In genomic region chr5:175385691-175386360, GRCh38 we compare ENCODE assay signal across 20 cellular contexts. TPM values are rescaled to one million over a fixed set of nuclear protein-coding genes. Genes with fewer than 3 reads are reported as not detected.
DNase-seq lines count a peak whose midpoint lies in the region; TF ChIP-seq lines count a peak whose summit lies in the region.
"Had no signal": no experiment of that assay in that cellular context is flagged by ENCODE, and none has a peak within 500 bp of the region (broad histone marks: within the 10 kb centered on the region; RNA-seq: fewer than 3 reads in every experiment).

No MANE protein-coding gene starts in this region.

- H3K27ac ChIP-seq in ACC112 (ENCODE audit: low read depth, low read length) (peak overlapping the region; percentile 64), HEK293 (ENCODE audit: extremely low read depth, low read depth, low read length) (peak overlapping the region; percentile 46), SJCRH30 (no peak overlapping the region)
- H3K27ac ChIP-seq: ascending aorta, gastroesophageal sphincter had no signal

- peaks cover 35% of the 10 kb centered on the region for H3K4me1 Mint-ChIP-seq in brain
- no peaks in the 10 kb centered on the region for H3K4me1 Mint-ChIP-seq in activated CD4-positive, alpha-beta memory T cell treated with anti-CD3 and anti-CD28 coated beads for 36 hours (ENCODE audit: low read depth)

- TF ChIP-seq CTCF in HEK293 (tag by site-specific recombination; IDR thresholded peaks at IDR 0.05) (no peak), brain (conservative IDR thresholded peaks at IDR 0.05) (no peak)

- intact Hi-C loops in activated CD4-positive, alpha-beta memory T cell treated with anti-CD3 and anti-CD28 coated beads for 36 hours (cut with micrococcal nuclease), result no loop called here

- DNase-seq in NCI-H2196 treated with DMSO at 0.1 percent for 48 hours (lab: John Stamatoyannopoulos, UW; ENCODE audit: unreplicated experiment), result peak; percentile 77
- DNase-seq in activated CD4-positive, alpha-beta memory T cell treated with anti-CD3 and anti-CD28 coated beads for 36 hours, result no peak
- DNase-seq in SJCRH30, result no peak
- DNase-seq in GDM1 (lab: John Stamatoyannopoulos, UW), result no peak
- DNase-seq in cerebellar cortex (ENCODE audit: low spot score), result no peak
- DNase-seq: activated CD8-positive, alpha-beta T cell treated with anti-CD3 and anti-CD28 coated beads, Interleukin-2, amount 10 ng/mL, durations not matched to agents 7 days and 5 days; DND-41; effector memory CD8-positive, alpha-beta T cell; islet precursor cell; KBM-7; NCI-H526; stimulated activated CD4-positive, alpha-beta T cell treated with anti-CD3 and anti-CD28 coated beads, Interleukin-15, amount 100 ng/mL, for 24 hours; T1000 had no signal

- peaks cover 3 to 19% (median 12%) of the 10 kb centered on the region in 5 experiments for H3K9me3 Mint-ChIP-seq in brain
- no peaks in the 10 kb centered on the region for H3K9me3 Mint-ChIP-seq in activated CD4-positive, alpha-beta memory T cell treated with anti-CD3 and anti-CD28 coated beads for 36 hours
- H3K9me3 Mint-ChIP-seq: effector memory CD8-positive, alpha-beta T cell had no signal

- H3K79me2 ChIP-seq in ACC112 (ENCODE audit: control insufficient read depth, insufficient read depth, low read length, unreplicated experiment), result no peaks in the 10 kb centered on the region

- no peaks in the 10 kb centered on the region for H3K36me3 Mint-ChIP-seq in brain
- H3K36me3 Mint-ChIP-seq in activated CD4-positive, alpha-beta memory T cell treated with anti-CD3 and anti-CD28 coated beads for 36 hours, result no peaks in the 10 kb centered on the region

- no peak overlapping the region for H3K4me3 Mint-ChIP-seq in brain
- H3K4me3 Mint-ChIP-seq in activated CD4-positive, alpha-beta memory T cell treated with anti-CD3 and anti-CD28 coated beads for 36 hours, result no peak overlapping the region
- H3K4me3 Mint-ChIP-seq: activated CD8-positive, alpha-beta T cell treated with anti-CD3 and anti-CD28 coated beads, Interleukin-2, amount 10 ng/mL, durations not matched to agents 7 days and 5 days; effector memory CD8-positive, alpha-beta T cell had no signal

- peaks cover 6% of the 10 kb centered on the region for H3K27me3 Mint-ChIP-seq in brain
- peaks cover 7% of the 10 kb centered on the region for H3K27me3 Mint-ChIP-seq in activated CD4-positive, alpha-beta memory T cell treated with anti-CD3 and anti-CD28 coated beads for 36 hours
- H3K27me3 Mint-ChIP-seq: progenitor cell of endocrine pancreas had no signal

- no peak overlapping the region for H2AFZ ChIP-seq in ACC112 (ENCODE audit: low read length, unreplicated experiment)

- H3K4me3 ChIP-seq in ACC112 (ENCODE audit: low read depth, low read length) (no peak overlapping the region), HEK293 (ENCODE audit: low read depth, low read length) (no peak overlapping the region), SJCRH30 (no peak overlapping the region)
- H3K4me3 ChIP-seq: ascending aorta, gastroesophageal sphincter had no signal

- H3K4me1 ChIP-seq in ACC112 (ENCODE audit: control insufficient read depth, insufficient read depth, low read length, unreplicated experiment) (no peaks in the 10 kb centered on the region), HEK293 (ENCODE audit: control insufficient read depth, insufficient read depth, low read length) (peaks cover 10% of the 10 kb centered on the region), SJCRH30 (peaks cover 51% of the 10 kb centered on the region)
- H3K4me1 ChIP-seq: ascending aorta, gastroesophageal sphincter had no signal

- H3K27ac Mint-ChIP-seq in brain, result peak overlapping the region in 3 of 5 experiments; percentile 11 to 38 (median 30)
- no peak overlapping the region for H3K27ac Mint-ChIP-seq in activated CD4-positive, alpha-beta memory T cell treated with anti-CD3 and anti-CD28 coated beads for 36 hours
- H3K27ac Mint-ChIP-seq: activated CD8-positive, alpha-beta T cell treated with anti-CD3 and anti-CD28 coated beads, Interleukin-2, amount 10 ng/mL, durations not matched to agents 7 days and 5 days; effector memory CD8-positive, alpha-beta T cell; progenitor cell of endocrine pancreas had no signal

- H3K36me3 ChIP-seq in ACC112 (ENCODE audit: insufficient read depth, low read length) (no peaks in the 10 kb centered on the region), HEK293 (ENCODE audit: control insufficient read depth in 2 of 2, insufficient read depth in 1 of 2, low read length in 2 of 2) (no peaks in the 10 kb centered on the region), SJCRH30 (no peaks in the 10 kb centered on the region)
- H3K36me3 ChIP-seq: ascending aorta, gastroesophageal sphincter had no signal

- H3K9me3 ChIP-seq in HEK293 (ENCODE audit: control insufficient read depth, insufficient read depth, low read depth, low read length), result no peaks in the 10 kb centered on the region
- H3K9me3 ChIP-seq in SJCRH30 (replicated peaks), result no peaks in the 10 kb centered on the region
- H3K9me3 ChIP-seq: ascending aorta, gastroesophageal sphincter had no signal

- CTCF ChIA-PET in HEK293 (lab: Yijun Ruan, JAX), result interaction anchor here (0.5 kb wide), 1 partner anchor 21 kb away, joined by 3 read pairs; no protein-coding TSS in a partner anchor
- CTCF ChIA-PET in activated CD4-positive, alpha-beta memory T cell treated with anti-CD3 and anti-CD28 coated beads for 36 hours (lab: Charles Lee), result no interaction called here

- H3K27me3 ChIP-seq in ACC112 (ENCODE audit: insufficient read depth, low read length), result no peaks in the 10 kb centered on the region
- no peaks in the 10 kb centered on the region for H3K27me3 ChIP-seq in SJCRH30
- H3K27me3 ChIP-seq: ascending aorta had no signal

- POLR2A ChIA-PET in HEK293 (lab: Yijun Ruan, JAX), result no interaction called here
- POLR2A ChIA-PET in activated CD4-positive, alpha-beta memory T cell treated with anti-CD3 and anti-CD28 coated beads for 36 hours (lab: Charles Lee), result no interaction called here

TF ChIP-seq in HEK293, 187 proteins besides CTCF, POLR2A, EP300 and RAD21 (continues in another document):
- TF ChIP-seq ZNF548 (tag by site-specific recombination; IDR thresholded peaks at IDR 0.05), result no peak
- no peak for TF ChIP-seq ZNF558 (tag by site-specific recombination; IDR thresholded peaks at IDR 0.05)
- no peak for TF ChIP-seq ZNF184 (tag by site-specific recombination; IDR thresholded peaks at IDR 0.05)
- no peak for TF ChIP-seq HOXC10 (CRISPR knock-in tag; IDR thresholded peaks at IDR 0.05)
- no peak for TF ChIP-seq ZNF701 (tag by site-specific recombination; IDR thresholded peaks at IDR 0.05)
- no peak for TF ChIP-seq ZNF707 (tag by site-specific recombination; IDR thresholded peaks at IDR 0.05)
- TF ChIP-seq, protein P1, sequence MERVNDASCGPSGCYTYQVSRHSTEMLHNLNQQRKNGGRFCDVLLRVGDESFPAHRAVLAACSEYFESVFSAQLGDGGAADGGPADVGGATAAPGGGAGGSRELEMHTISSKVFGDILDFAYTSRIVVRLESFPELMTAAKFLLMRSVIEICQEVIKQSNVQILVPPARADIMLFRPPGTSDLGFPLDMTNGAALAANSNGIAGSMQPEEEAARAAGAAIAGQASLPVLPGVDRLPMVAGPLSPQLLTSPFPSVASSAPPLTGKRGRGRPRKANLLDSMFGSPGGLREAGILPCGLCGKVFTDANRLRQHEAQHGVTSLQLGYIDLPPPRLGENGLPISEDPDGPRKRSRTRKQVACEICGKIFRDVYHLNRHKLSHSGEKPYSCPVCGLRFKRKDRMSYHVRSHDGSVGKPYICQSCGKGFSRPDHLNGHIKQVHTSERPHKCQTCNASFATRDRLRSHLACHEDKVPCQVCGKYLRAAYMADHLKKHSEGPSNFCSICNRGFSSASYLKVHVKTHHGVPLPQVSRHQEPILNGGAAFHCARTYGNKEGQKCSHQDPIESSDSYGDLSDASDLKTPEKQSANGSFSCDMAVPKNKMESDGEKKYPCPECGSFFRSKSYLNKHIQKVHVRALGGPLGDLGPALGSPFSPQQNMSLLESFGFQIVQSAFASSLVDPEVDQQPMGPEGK (tag by site-specific recombination; IDR thresholded peaks at IDR 0.05), result no peak
- TF ChIP-seq KLF9 (tag by site-specific recombination; IDR thresholded peaks at IDR 0.05; ENCODE audit: low read depth), result no peak
- peak; percentile 64; the same call in 1 of the 2 replicates for TF ChIP-seq ZNF660 (tag by site-specific recombination; IDR thresholded peaks at IDR 0.05)
- TF ChIP-seq, protein P2, sequence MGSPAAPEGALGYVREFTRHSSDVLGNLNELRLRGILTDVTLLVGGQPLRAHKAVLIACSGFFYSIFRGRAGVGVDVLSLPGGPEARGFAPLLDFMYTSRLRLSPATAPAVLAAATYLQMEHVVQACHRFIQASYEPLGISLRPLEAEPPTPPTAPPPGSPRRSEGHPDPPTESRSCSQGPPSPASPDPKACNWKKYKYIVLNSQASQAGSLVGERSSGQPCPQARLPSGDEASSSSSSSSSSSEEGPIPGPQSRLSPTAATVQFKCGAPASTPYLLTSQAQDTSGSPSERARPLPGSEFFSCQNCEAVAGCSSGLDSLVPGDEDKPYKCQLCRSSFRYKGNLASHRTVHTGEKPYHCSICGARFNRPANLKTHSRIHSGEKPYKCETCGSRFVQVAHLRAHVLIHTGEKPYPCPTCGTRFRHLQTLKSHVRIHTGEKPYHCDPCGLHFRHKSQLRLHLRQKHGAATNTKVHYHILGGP (tag by site-specific recombination; IDR thresholded peaks at IDR 0.05), result no peak
- TF ChIP-seq ZNF416 (tag by site-specific recombination; IDR thresholded peaks at IDR 0.05), result no peak
- 0 out of 2 replicates have a peak, but pooled peaks have one; percentile 19 for TF ChIP-seq ZNF366 (tag by site-specific recombination; conservative IDR thresholded peaks at IDR 0.05)
- TF ChIP-seq MZF1 (tag by site-specific recombination; IDR thresholded peaks at IDR 0.05; ENCODE audit: borderline replicate concordance), result no peak
- TF ChIP-seq ZNF596 (tag by site-specific recombination; IDR thresholded peaks at IDR 0.05), result no peak
- no peak for TF ChIP-seq ZNF792 (tag by site-specific recombination; IDR thresholded peaks at IDR 0.05)
- peak; percentile 76; the same call in 1 of the 2 replicates for TF ChIP-seq ZBTB21 (tag by site-specific recombination; IDR thresholded peaks at IDR 0.05)
- no peak for TF ChIP-seq ZNF248 (tag by site-specific recombination; IDR thresholded peaks at IDR 0.05)
- TF ChIP-seq KLF1 (tag by site-specific recombination; IDR thresholded peaks at IDR 0.05), result no peak
- no peak for TF ChIP-seq ZNF223 (tag by site-specific recombination; IDR thresholded peaks at IDR 0.05)
- no peak for TF ChIP-seq ZBTB1 (tag by site-specific recombination; IDR thresholded peaks at IDR 0.05)
- TF ChIP-seq ZNF514 (tag by site-specific recombination; IDR thresholded peaks at IDR 0.05), result no peak
- no peak for TF ChIP-seq ZNF830 (tag by site-specific recombination; IDR thresholded peaks at IDR 0.05; ENCODE audit: low read depth)
- no peak for TF ChIP-seq BCL11B (tag by site-specific recombination; IDR thresholded peaks at IDR 0.05; ENCODE audit: low read depth)

RNA-seq across cellular contexts. Expression of gene DRD1, which starts 58.2 kb away (rescaled TPM):
- polyA plus RNA-seq in brain (ENCODE audit: insufficient read depth, low read depth, low replicate concordance), result 0.44 TPM
- total RNA-seq in activated CD4-positive, alpha-beta memory T cell treated with anti-CD3 and anti-CD28 coated beads for 36 hours, result not detected
- total RNA-seq in SJCRH30 (2014; rRNA removed; shearing (Covaris generic)), result not detected in 2 replicates
- total RNA-seq: activated CD8-positive, alpha-beta T cell treated with anti-CD3 and anti-CD28 coated beads, Interleukin-2, amount 10 ng/mL, durations not matched to agents 7 days and 5 days; progenitor cell of endocrine pancreas; Right ventricle myocardium inferior had no signal
